ENCODE assay signal across 35 cellular contexts in genomic region chr6:157483770-157484169, GRCh38.
"Had no signal": no experiment of that assay in that cellular context is flagged by ENCODE, and none has a peak within 500 bp of the region (broad histone marks: within the 10 kb centered on the region; RNA-seq: fewer than 3 reads in every experiment).

No MANE protein-coding gene starts in this region.

- DNase-seq: Kasumi-1, MG63, MM.1S, MV-4-11, NCI-H1048, NCI-H1092, NCI-H1092 treated with DMSO at 0.1 percent for 48 hours, NCI-H1105, NCI-H1105 treated with DMSO at 0.1 percent for 48 hours, NCI-H1417, NCI-H1436, NCI-H1436 treated with DMSO at 0.1 percent for 48 hours, NCI-H146, NCI-H1694, NCI-H1694 treated with DMSO at 0.1 percent for 48 hours, NCI-H187, NCI-H187 treated with DMSO at 0.1 percent for 48 hours, NCI-H1930, NCI-H2029, NCI-H2029 treated with DMSO at 0.1 percent for 48 hours, NCI-H2081, NCI-H2081 treated with DMSO at 0.1 percent for 48 hours, NCI-H2107, NCI-H2171, NCI-H2171 treated with DMSO at 0.1 percent for 48 hours, NCI-H2227 treated with DMSO at 0.1 percent for 48 hours, NCI-H226, NCI-H345, NCI-H446, NCI-H446 treated with DMSO at 0.1 percent for 48 hours, NCI-H510A, NCI-H510A treated with DMSO at 0.1 percent for 48 hours, NCI-H524, NCI-H524 treated with DMSO at 0.1 percent for 48 hours, NCI-H526 had no signal

- H3K9me3 ChIP-seq: MG63 had no signal

- H3K36me3 ChIP-seq: MG63 had no signal

- H3K4me3 ChIP-seq: MG63 had no signal

- H3K27me3 ChIP-seq: MG63 had no signal
